2 cellular contexts compared by ENCODE assay signal in genomic region chr2:78654941-78655340, GRCh38.
TF ChIP-seq lines count a peak whose summit lies in the region.

No MANE protein-coding gene starts in this region.

TF ChIP-seq in HepG2, 621 proteins besides CTCF, POLR2A, EP300 and RAD21:
- TF ChIP-seq PRDM10 (CRISPR knock-in tag; IDR thresholded peaks at IDR 0.05; ENCODE audit: low read depth): no peak
- TF ChIP-seq PHF8 (CRISPR knock-in tag; IDR thresholded peaks at IDR 0.05): no peak
- TF ChIP-seq KLF13 (CRISPR knock-in tag; IDR thresholded peaks at IDR 0.05): no peak
- no peak for TF ChIP-seq KAT7 (CRISPR knock-in tag; IDR thresholded peaks at IDR 0.05; ENCODE audit: borderline replicate concordance)
- TF ChIP-seq AHDC1 (CRISPR knock-in tag; IDR thresholded peaks at IDR 0.05; ENCODE audit: borderline replicate concordance): no peak
TF ChIP-seq in HepG2: peak in this region for 0.

TF ChIP-seq in H1, 55 proteins besides CTCF, POLR2A, EP300 and RAD21:
- TF ChIP-seq KDM4A (IDR thresholded peaks at IDR 0.05; ENCODE audit: low read depth, low read length, severe bottlenecking): no peak
- TF ChIP-seq ASH2L (IDR thresholded peaks at IDR 0.05; ENCODE audit: low read length): no peak
- TF ChIP-seq RXRA (IDR thresholded peaks at IDR 0.05; ENCODE audit: insufficient read depth, low read depth, low read length): no peak
- no peak for TF ChIP-seq SP2 (IDR thresholded peaks at IDR 0.05; ENCODE audit: low read length)
- TF ChIP-seq SRF (IDR thresholded peaks at IDR 0.05; ENCODE audit: low read depth, low read length): no peak
- TF ChIP-seq TCF12 (IDR thresholded peaks at IDR 0.05; ENCODE audit: low read depth, low read length): no peak
- TF ChIP-seq TBP (IDR thresholded peaks at IDR 0.05; ENCODE audit: low read depth, low read length): no peak
- TF ChIP-seq USF2 (IDR thresholded peaks at IDR 0.05; ENCODE audit: low read length): no peak
- TF ChIP-seq SP1 (IDR thresholded peaks at IDR 0.05; ENCODE audit: low read depth, low read length): no peak
- no peak for TF ChIP-seq RNF2 (IDR thresholded peaks at IDR 0.05; ENCODE audit: borderline replicate concordance, low read depth, low read length, missing control alignments, poor library complexity, severe bottlenecking)
- no peak for TF ChIP-seq EGR1 (IDR thresholded peaks at IDR 0.05; ENCODE audit: borderline replicate concordance, low read depth, low read length)
- no peak for TF ChIP-seq BRCA1 (IDR thresholded peaks at IDR 0.05; ENCODE audit: low read depth, low read length)
- TF ChIP-seq RFX5 (IDR thresholded peaks at IDR 0.05; ENCODE audit: borderline replicate concordance, low read depth, low read length): no peak
